ENCODE assay signal across 13 cellular contexts in the genomic region with DNA sequence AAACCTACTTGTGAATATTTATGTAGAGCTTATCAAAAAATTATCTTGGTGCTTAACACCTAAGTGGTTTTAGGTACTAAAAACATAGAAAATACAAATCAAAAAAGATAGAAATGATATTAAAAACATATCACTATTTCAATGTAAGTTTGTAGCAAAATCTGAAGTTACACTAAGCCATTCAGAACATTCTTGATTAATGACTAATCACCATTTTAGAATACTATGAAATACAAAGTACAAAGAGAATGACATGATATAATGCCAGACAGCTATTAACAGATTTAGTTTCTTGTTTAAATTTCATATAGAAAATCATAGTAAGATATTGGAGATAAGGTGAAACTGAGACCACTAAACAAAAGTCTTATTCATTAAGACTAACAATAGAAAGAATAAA.
DNase-seq lines count a peak whose midpoint lies in the region; FAIRE-seq and TF ChIP-seq lines count a peak whose summit lies in the region.
"Had no signal": no experiment of that assay in that cellular context is flagged by ENCODE, and none has a peak within 500 bp of the region (broad histone marks: within the 10 kb centered on the region; RNA-seq: fewer than 3 reads in every experiment).

No MANE protein-coding gene starts in this region.

- no TSS peak for BruUV-seq in mammary epithelial cell (replicated peaks; lab: Mats Ljungman, UMichigan)

- TF ChIP-seq CTCF in bronchial epithelial cell (IDR thresholded peaks at IDR 0.05; ENCODE audit: insufficient read depth, low read length, severe bottlenecking) (no peak), fibroblast of pulmonary artery (IDR thresholded peaks at IDR 0.05; ENCODE audit: low read length, missing control alignments) (no peak), mammary epithelial cell (conservative IDR thresholded peaks at IDR 0.05 in 1 of 2, IDR thresholded peaks at IDR 0.05 in 1 of 2; ENCODE audit: extremely low read depth in 1 of 2, insufficient read depth in 1 of 2, low read depth in 1 of 2, low read length in 2 of 2) (no peak)

- H3K27ac ChIP-seq in mammary epithelial cell (ENCODE audit: insufficient read depth, low read depth, low read length) = no peak overlapping the region
- H3K27ac ChIP-seq: BLaER1 had no signal

- intact Hi-C loops in mammary epithelial cell (cut with micrococcal nuclease) = no loop called here

- H3K9ac ChIP-seq in mammary epithelial cell (ENCODE audit: insufficient read depth, low read length) = no peak overlapping the region
- H3K9ac ChIP-seq: BLaER1 had no signal

- H3K4me3 ChIP-seq in bronchial epithelial cell (ENCODE audit: low read depth, low read length) (no peak overlapping the region), fibroblast of pulmonary artery (replicated peaks; ENCODE audit: low read depth, low read length) (no peak overlapping the region), mammary epithelial cell (replicated peaks in 1 of 3; ENCODE audit: insufficient read depth in 1 of 3, low read depth in 2 of 3, low read length in 3 of 3) (no peak overlapping the region)
- H3K4me3 ChIP-seq: BLaER1 had no signal

- dilution Hi-C loops in mammary epithelial cell (cut with HindIII; ENCODE audit: low sequenced_read_pairs) = no loop called here

- H3K79me2 ChIP-seq in mammary epithelial cell (ENCODE audit: insufficient read depth, low read length) = no peaks in the 10 kb centered on the region

- H3K27me3 ChIP-seq in bronchial epithelial cell (ENCODE audit: control insufficient read depth, insufficient read depth, low read length) (no peaks in the 10 kb centered on the region), mammary epithelial cell (ENCODE audit: insufficient read depth, low read length) (no peaks in the 10 kb centered on the region)

- DNase-seq in GM03348 (ENCODE audit: low spot score) (peak; percentile 4), bronchial epithelial cell (ENCODE audit: low read depth) (peak; percentile 27), fibroblast of pulmonary artery (ENCODE audit: low read depth) (peak; percentile 48), mammary epithelial cell (no peak), NOMO-1 treated with DMSO at 0.1 percent for 48 hours (lab: John Stamatoyannopoulos, UW; ENCODE audit: unreplicated experiment) (no peak), nucleus accumbens (lab: John Stamatoyannopoulos, UW) (no peak), MV-4-11 (lab: John Stamatoyannopoulos, UW) (no peak)
- DNase-seq: CD8-positive, alpha-beta memory T cell; DMS 273 treated with DMSO at 0.1 percent for 48 hours; NCI-H1048; NCI-H1694; PC-3 had no signal

- no peaks in the 10 kb centered on the region for H3K36me3 ChIP-seq in bronchial epithelial cell (ENCODE audit: control insufficient read depth, insufficient read depth, low read length)
- H3K36me3 ChIP-seq in mammary epithelial cell (ENCODE audit: insufficient read depth, low read length) = no peaks in the 10 kb centered on the region
- H3K36me3 ChIP-seq: BLaER1 had no signal

- H3K9me3 ChIP-seq in mammary epithelial cell (replicated peaks; ENCODE audit: insufficient read depth, low read length) = no peaks in the 10 kb centered on the region

- in situ Hi-C loops in mammary epithelial cell (cut with MboI; ENCODE audit: low sequenced_read_pairs in 2 of 2) = no loop called here

- H3K4me2 ChIP-seq in mammary epithelial cell (ENCODE audit: insufficient read depth, low read depth, low read length) = no peak overlapping the region
- H3K4me2 ChIP-seq: BLaER1 had no signal

- CTCF ChIA-PET in mammary epithelial cell (lab: Charles Lee; ENCODE audit: low non-redundant PET) = no interaction called here

- no peaks in the 10 kb centered on the region for H3K4me1 ChIP-seq in mammary epithelial cell (ENCODE audit: insufficient read depth, low read length)
- H3K4me1 ChIP-seq: BLaER1 had no signal

- H4K20me1 ChIP-seq in mammary epithelial cell (ENCODE audit: insufficient read depth, low read length) = no peaks in the 10 kb centered on the region
- H4K20me1 ChIP-seq: BLaER1 had no signal

- no peak overlapping the region for H2AFZ ChIP-seq in mammary epithelial cell (ENCODE audit: low read depth, low read length)

- no peak for FAIRE-seq in bronchial epithelial cell (lab: Jason Lieb, UNC)

Comparison
In these comparisons a context has a peak if more than half of its experiments do, and no peak if none do; other contexts are left out.
1. DNase-seq: peak in GM03348 (single experiment), bronchial epithelial cell (single experiment) and fibroblast of pulmonary artery (single experiment); none in mammary epithelial cell (single experiment), NOMO-1 treated with DMSO at 0.1 percent for 48 hours (single experiment), nucleus accumbens (0 of 56) and MV-4-11 (single experiment).